15 cellular contexts compared by ENCODE assay signal in genomic region chr4:71230613-71231012, GRCh38.
DNase-seq lines count a peak whose midpoint lies in the region; ATAC-seq and TF ChIP-seq lines count a peak whose summit lies in the region.
"Had no signal": no experiment of that assay in that cellular context is flagged by ENCODE, and none has a peak within 500 bp of the region (broad histone marks: within the 10 kb centered on the region; RNA-seq: fewer than 3 reads in every experiment).

No MANE protein-coding gene starts in this region.

- H3K4me1 Mint-ChIP-seq in chondrocyte (ENCODE audit: low read depth) = peaks cover 53% of the 10 kb centered on the region
- H3K4me1 Mint-ChIP-seq in MCF 10A (ENCODE audit: insufficient read depth, unreplicated experiment) = no peaks in the 10 kb centered on the region
- H3K4me1 Mint-ChIP-seq in osteocyte (ENCODE audit: unreplicated experiment) = peaks cover 34% of the 10 kb centered on the region
- H3K4me1 Mint-ChIP-seq: IgD-negative memory B cell had no signal

- no peaks in the 10 kb centered on the region for H3K9me3 ChIP-seq in lung (ENCODE audit: control insufficient read depth in 2 of 2, insufficient read depth in 1 of 2, low read length in 1 of 2)
- H3K9me3 ChIP-seq in subcutaneous abdominal adipose tissue (ENCODE audit: control insufficient read depth in 5 of 5, low read length in 5 of 5) = no peaks in the 10 kb centered on the region
- H3K9me3 ChIP-seq: ovary had no signal

- H3K9me3 Mint-ChIP-seq in chondrocyte (ENCODE audit: low read depth) = no peaks in the 10 kb centered on the region
- H3K9me3 Mint-ChIP-seq in MCF 10A (ENCODE audit: unreplicated experiment) = no peaks in the 10 kb centered on the region
- H3K9me3 Mint-ChIP-seq in osteocyte (ENCODE audit: unreplicated experiment) = no peaks in the 10 kb centered on the region
- H3K9me3 Mint-ChIP-seq: activated naive CD8-positive, alpha-beta T cell treated with anti-CD3 and anti-CD28 coated beads, Interleukin-2, amount 10 ng/mL, durations not matched to agents 7 days and 5 days; IgD-negative memory B cell had no signal

- CTCF ChIA-PET in MCF 10A (lab: Yijun Ruan, JAX) = interaction anchor here (0.8 to 5.3 kb wide), 31 partner anchors 9 to 631 kb away, joined by 3 to 46 read pairs (median 4); no protein-coding TSS in a partner anchor

- H3K27ac Mint-ChIP-seq in chondrocyte (ENCODE audit: unreplicated experiment) (peak overlapping the region; percentile 60), MCF 10A (ENCODE audit: low read depth, unreplicated experiment) (no peak overlapping the region), osteocyte (ENCODE audit: unreplicated experiment) (no peak overlapping the region)
- H3K27ac Mint-ChIP-seq: activated naive CD8-positive, alpha-beta T cell treated with anti-CD3 and anti-CD28 coated beads, Interleukin-2, amount 10 ng/mL, durations not matched to agents 7 days and 5 days; IgD-negative memory B cell had no signal

- no peaks in the 10 kb centered on the region for H3K27me3 ChIP-seq in lung (ENCODE audit: control insufficient read depth, insufficient read depth)
- peaks cover 0 to 4% (median 0%) of the 10 kb centered on the region in 5 donors for H3K27me3 ChIP-seq in subcutaneous abdominal adipose tissue (ENCODE audit: control insufficient read depth in 5 of 5, insufficient read depth in 4 of 5, low read length in 5 of 5)
- H3K27me3 ChIP-seq: ovary had no signal

- H3K4me3 Mint-ChIP-seq in chondrocyte (ENCODE audit: unreplicated experiment) (peak overlapping the region; percentile 23), MCF 10A (ENCODE audit: unreplicated experiment) (no peak overlapping the region), osteocyte (ENCODE audit: unreplicated experiment) (no peak overlapping the region)
- H3K4me3 Mint-ChIP-seq: activated naive CD8-positive, alpha-beta T cell treated with anti-CD3 and anti-CD28 coated beads, Interleukin-2, amount 10 ng/mL, durations not matched to agents 7 days and 5 days; IgD-negative memory B cell had no signal

- H3K36me3 Mint-ChIP-seq in chondrocyte (ENCODE audit: low read depth) (peaks cover 1% of the 10 kb centered on the region), MCF 10A (ENCODE audit: insufficient read depth, unreplicated experiment) (no peaks in the 10 kb centered on the region), osteocyte (ENCODE audit: unreplicated experiment) (peaks cover 5% of the 10 kb centered on the region)
- H3K36me3 Mint-ChIP-seq: activated naive CD8-positive, alpha-beta T cell treated with anti-CD3 and anti-CD28 coated beads, Interleukin-2, amount 10 ng/mL, durations not matched to agents 7 days and 5 days had no signal

- no peak overlapping the region for H3K9ac ChIP-seq in subcutaneous abdominal adipose tissue (ENCODE audit: low read length in 5 of 5)

- TF ChIP-seq CTCF in chondrocyte (IDR thresholded peaks at IDR 0.05) (no peak), lung (IDR thresholded peaks at IDR 0.05; ENCODE audit: control extremely low read depth, extremely low read depth) (no peak), MCF 10A (IDR thresholded peaks at IDR 0.05; ENCODE audit: unreplicated experiment) (no peak), osteocyte (IDR thresholded peaks at IDR 0.05) (no peak)

- H3K27ac ChIP-seq in lung (ENCODE audit: low read depth in 1 of 2, low read length in 1 of 2) (peak overlapping the region; percentile 15 to 72), subcutaneous abdominal adipose tissue (ENCODE audit: low read depth, low read length) (peak overlapping the region; percentile 71)
- H3K27ac ChIP-seq: 22Rv1, ovary had no signal

- no peaks in the 10 kb centered on the region for H3K36me3 ChIP-seq in lung (ENCODE audit: control insufficient read depth in 2 of 2, insufficient read depth in 2 of 2, low read length in 2 of 2)
- no peaks in the 10 kb centered on the region for H3K36me3 ChIP-seq in subcutaneous abdominal adipose tissue (ENCODE audit: control insufficient read depth in 5 of 5, insufficient read depth in 5 of 5, low read length in 5 of 5)
- H3K36me3 ChIP-seq: ovary had no signal

- peaks cover 4 to 9% of the 10 kb centered on the region in 2 donors for H3K4me1 ChIP-seq in lung (ENCODE audit: control insufficient read depth in 2 of 2, insufficient read depth in 2 of 2, low read length in 2 of 2)
- peaks cover 0 to 43% (median 30%) of the 10 kb centered on the region in 5 donors for H3K4me1 ChIP-seq in subcutaneous abdominal adipose tissue (ENCODE audit: control insufficient read depth in 5 of 5, insufficient read depth in 5 of 5, low read length in 5 of 5)

- H3K27me3 Mint-ChIP-seq in chondrocyte (ENCODE audit: low read depth) = peaks cover 8% of the 10 kb centered on the region
- H3K27me3 Mint-ChIP-seq in MCF 10A (ENCODE audit: insufficient read depth, unreplicated experiment) = no peaks in the 10 kb centered on the region
- peaks cover 35% of the 10 kb centered on the region for H3K27me3 Mint-ChIP-seq in osteocyte (ENCODE audit: unreplicated experiment)

- intact Hi-C loops in MCF 10A (cut with micrococcal nuclease) = no loop called here

- H3K4me3 ChIP-seq in lung (no peak overlapping the region), subcutaneous abdominal adipose tissue (ENCODE audit: low read depth in 1 of 5, low read length in 5 of 5) (peak overlapping the region in 1 of 5 donors; percentile 13)
- H3K4me3 ChIP-seq: ovary had no signal

- no peak for ATAC-seq in lung (ENCODE audit: insufficient read depth, low FRiP score)
- ATAC-seq: Panc1 had no signal

- no TSS peak for BruUV-seq in MCF 10A (replicated peaks; lab: Mats Ljungman, UMichigan)

- DNase-seq in DMS 273 (lab: John Stamatoyannopoulos, UW; ENCODE audit: unreplicated experiment) (peak; percentile 63), DMS 273 treated with DMSO at 0.1 percent for 48 hours (lab: John Stamatoyannopoulos, UW) (no peak), chondrocyte (ENCODE audit: low spot score) (no peak), lung (ENCODE audit: low spot score) (no peak), MCF 10A (ENCODE audit: unreplicated experiment) (no peak), SW480 (ENCODE audit: low spot score) (no peak), osteocyte (ENCODE audit: extremely low spot score, unreplicated experiment) (no peak)
- DNase-seq: activated naive CD8-positive, alpha-beta T cell treated with anti-CD3 and anti-CD28 coated beads, Interleukin-2, amount 10 ng/mL, durations not matched to agents 7 days and 5 days; NCI-H2029 treated with DMSO at 0.1 percent for 48 hours; T-helper 9 cell had no signal

- 55 to 72% methylated on average over 6 of the region's 6 CpGs for WGBS in lung, 2 donors

- POLR2A ChIA-PET in MCF 10A (lab: Yijun Ruan, JAX) = no interaction called here
